Comparison of ENCODE assay signal across 9 cellular contexts in genomic region chr3:172042136-172042535, GRCh38. TPM values are rescaled to one million over a fixed set of nuclear protein-coding genes. Genes with fewer than 3 reads are reported as not detected.
DNase-seq lines count a peak whose midpoint lies in the region; ATAC-seq and TF ChIP-seq lines count a peak whose summit lies in the region.
"Had no signal": no experiment of that assay in that cellular context is flagged by ENCODE, and none has a peak within 500 bp of the region (broad histone marks: within the 10 kb centered on the region; RNA-seq: fewer than 3 reads in every experiment).

No MANE protein-coding gene starts in this region.

- CTCF ChIA-PET in PC-9 (lab: Charles Lee), result interaction anchor here (0.6 to 1.6 kb wide), 7 partner anchors 154 to 1080 kb away, joined by 3 to 7 read pairs (median 4); no protein-coding TSS in a partner anchor

- intact Hi-C loops in CD14-positive monocyte (cut with micrococcal nuclease), result loop anchor here in 1 of 2 donors (5.0 kb wide), 1 partner anchor 65 kb away; no protein-coding TSS in a partner anchor
- intact Hi-C loops in PC-9 (cut with micrococcal nuclease; ENCODE audit: unreplicated experiment), result loop anchor here (5.0 kb wide), 3 partner anchors 110 to 395 kb away; no protein-coding TSS in a partner anchor

- H3K27me3 ChIP-seq in PC-9 (ENCODE audit: insufficient read depth, low read depth), result no peaks in the 10 kb centered on the region
- no peaks in the 10 kb centered on the region for H3K27me3 ChIP-seq in neuron (ENCODE audit: insufficient read depth, low read length)

- peaks cover 50% of the 10 kb centered on the region for H3F3A ChIP-seq in PC-9 (ENCODE audit: insufficient read depth, low read depth)

- H3K36me3 Mint-ChIP-seq in CD14-positive monocyte, result peaks cover 0 to 19% of the 10 kb centered on the region in 2 donors

- ATAC-seq in GM19397 (IDR thresholded peaks at IDR 0.05; ENCODE audit: unreplicated experiment) (no peak), HG03025 (IDR thresholded peaks at IDR 0.05; ENCODE audit: low FRiP score, unreplicated experiment) (no peak)

- peaks cover 50% of the 10 kb centered on the region for H4K20me1 ChIP-seq in PC-9 (ENCODE audit: insufficient read depth)

- H3K4me3 Mint-ChIP-seq in CD14-positive monocyte, result peak overlapping the region; percentile 90 to 93

- H3K27ac Mint-ChIP-seq in CD14-positive monocyte, result peak overlapping the region; percentile 65 to 96 (median 92)

- peaks cover 72% of the 10 kb centered on the region for H3K4me1 Mint-ChIP-seq in CD14-positive monocyte

- peak overlapping the region; percentile 80 for H3K4me2 ChIP-seq in PC-9

- H2AFZ ChIP-seq in PC-9, result no peak overlapping the region
- H2AFZ ChIP-seq in neuron (ENCODE audit: low read depth, low read length), result no peak overlapping the region

- H3K9me3 ChIP-seq in PC-9 (ENCODE audit: insufficient read depth, low read depth) (no peaks in the 10 kb centered on the region), neuron (ENCODE audit: low read length) (no peaks in the 10 kb centered on the region)

- H3K4me1 ChIP-seq in PC-9 (replicated peaks; ENCODE audit: insufficient read depth) (peaks cover 74% of the 10 kb centered on the region), neuron (ENCODE audit: insufficient read depth, low read length) (peaks cover 20% of the 10 kb centered on the region)

- DNase-seq in CD14-positive monocyte (ENCODE audit: low spot score) (no peak), PC-9 (no peak), epithelial cell of esophagus (ENCODE audit: low read depth) (no peak), ureter (ENCODE audit: low spot score) (no peak), middle frontal gyrus (ENCODE audit: extremely low spot score, low spot score) (no peak)
- DNase-seq: NCI-H187 treated with DMSO at 0.1 percent for 48 hours had no signal

- H3K79me2 ChIP-seq in PC-9 (ENCODE audit: low read depth), result peaks cover 97% of the 10 kb centered on the region

- peaks cover 0 to 1% (median 0%) of the 10 kb centered on the region in 3 donors for H3K27me3 Mint-ChIP-seq in CD14-positive monocyte (ENCODE audit: low read depth in 3 of 3)

- POLR2A ChIA-PET in PC-9 (lab: Charles Lee; ENCODE audit: unreplicated experiment), result interaction anchor here (0.6 to 0.7 kb wide), 6 partner anchors 45 to 274 kb away, joined by 3 to 7 read pairs (median 6); no protein-coding TSS in a partner anchor

- H3K4me3 ChIP-seq in PC-9 (peak overlapping the region; percentile 63), epithelial cell of esophagus (ENCODE audit: low read length) (peak overlapping the region; percentile 73), neuron (ENCODE audit: low read length) (peak overlapping the region; percentile 74)

- peaks cover 0 to 2% (median 0%) of the 10 kb centered on the region in 7 donors for H3K9me3 Mint-ChIP-seq in CD14-positive monocyte

- no peaks in the 10 kb centered on the region for H3K9me2 ChIP-seq in PC-9 (ENCODE audit: insufficient read depth)

- H3K27ac ChIP-seq in PC-9, result peak overlapping the region; percentile 96; the same call in 1 of the 2 replicates

- H3K36me3 ChIP-seq in PC-9 (ENCODE audit: low read depth) (peaks cover 50% of the 10 kb centered on the region), neuron (ENCODE audit: insufficient read depth, low read length) (no peaks in the 10 kb centered on the region)

- TF ChIP-seq CTCF in CD14-positive monocyte (IDR thresholded peaks at IDR 0.05) (no peak), PC-9 (conservative IDR thresholded peaks at IDR 0.05) (no peak), epithelial cell of esophagus (IDR thresholded peaks at IDR 0.05; ENCODE audit: insufficient read depth, low read depth, low read length, missing control alignments) (no peak)

- no TSS peak for BruUV-seq in PC-9 (replicated peaks; lab: Mats Ljungman, UMichigan)

RNA-seq across cellular contexts. Expression of gene FNDC3B, which starts 2.8 kb away (rescaled TPM):
- polyA plus RNA-seq in CD14-positive monocyte, result 10 to 100 TPM; 25.7 to 36.1 TPM
- total RNA-seq in PC-9 (2021) (79.4 and 106 TPM in 2 replicates), ureter (191 TPM)
